19 cellular contexts compared by ENCODE assay signal in the genomic region with DNA sequence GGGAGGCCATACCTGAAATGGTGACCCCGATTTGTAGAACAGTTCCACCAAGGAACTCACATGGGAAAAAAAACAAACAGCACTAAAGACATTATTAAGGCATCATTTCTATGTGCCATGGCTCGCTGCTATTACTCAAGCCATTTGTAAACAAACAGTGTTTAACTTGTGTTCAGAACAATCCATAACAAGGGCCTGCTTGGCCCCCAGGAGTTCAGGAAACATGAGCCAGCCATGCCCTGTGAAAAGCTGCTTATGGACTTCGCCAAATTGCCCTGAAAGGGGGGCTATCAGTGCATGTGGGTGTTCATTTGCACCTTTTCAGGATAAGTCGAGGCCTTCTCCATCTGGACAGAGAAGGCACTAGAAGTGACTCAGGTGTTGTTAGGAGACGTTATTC. TPM values are rescaled to one million over a fixed set of nuclear protein-coding genes. Genes with fewer than 3 reads are reported as not detected.
DNase-seq lines count a peak whose midpoint lies in the region; ATAC-seq and TF ChIP-seq lines count a peak whose summit lies in the region.
"Had no signal": no experiment of that assay in that cellular context is flagged by ENCODE, and none has a peak within 500 bp of the region (broad histone marks: within the 10 kb centered on the region; RNA-seq: fewer than 3 reads in every experiment).

No MANE protein-coding gene starts in this region.

- H3K4me1 ChIP-seq in right lobe of liver: peaks cover 0 to 12% (median 0%) of the 10 kb centered on the region in 4 donors
- H3K4me1 ChIP-seq: BE2C had no signal

- peaks cover 0 to 4% (median under 1%) of the 10 kb centered on the region in 4 donors for H3K36me3 ChIP-seq in right lobe of liver

- TF ChIP-seq POLR2A in right lobe of liver (IDR thresholded peaks at IDR 0.05): no peak

- no peaks in the 10 kb centered on the region for H3K9me3 ChIP-seq in right lobe of liver
- H3K9me3 ChIP-seq: BE2C, MG63 had no signal

- H3K4me3 ChIP-seq in right lobe of liver: no peak overlapping the region
- H3K4me3 ChIP-seq: GM23338, MG63 had no signal

- peak; percentile 75 to 85 (median 82) for ATAC-seq in right lobe of liver
- ATAC-seq: GM23338, HCT116, Panc1, Right ventricle myocardium inferior had no signal

- H3K27ac ChIP-seq in right lobe of liver: no peak overlapping the region
- H3K27ac ChIP-seq: KMS-11 had no signal

- H3K27me3 ChIP-seq in right lobe of liver: no peaks in the 10 kb centered on the region
- H3K27me3 ChIP-seq: BE2C, MG63 had no signal

- TF ChIP-seq CTCF in right lobe of liver (IDR thresholded peaks at IDR 0.05) (no peak), GM10266 (IDR thresholded peaks at IDR 0.05; ENCODE audit: control insufficient read depth, insufficient read depth, low read depth, missing control alignments) (no peak)

- DNase-seq in COLO668 (lab: John Stamatoyannopoulos, UW; ENCODE audit: unreplicated experiment): peak; percentile 37
- peak; percentile 52 for DNase-seq in DMS79 treated with DMSO at 0.1 percent for 48 hours (lab: John Stamatoyannopoulos, UW)
- peak; percentile 88 for DNase-seq in NCI-H82 treated with DMSO at 0.1 percent for 48 hours (lab: John Stamatoyannopoulos, UW; ENCODE audit: unreplicated experiment)
- DNase-seq in right lobe of liver: no peak
- DNase-seq in GM10266 (ENCODE audit: extremely low spot score): no peak
- no peak for DNase-seq in RKO (ENCODE audit: low spot score)
- DNase-seq in activated CD4-positive, alpha-beta T cell treated with anti-CD3 and anti-CD28 coated beads, Interleukin-2, amount 50 U/mL, for 48 hours: no peak
- DNase-seq: BE2C; CD4-positive, alpha-beta T cell; GDM1; MG63; NCI-H1092; NCI-H146; NCI-H524 treated with DMSO at 0.1 percent for 48 hours had no signal

- intact Hi-C loops in right lobe of liver (cut with DNase I): no loop called here

- 34% methylated on average over 5 of the region's 5 CpGs for WGBS in right lobe of liver (ENCODE audit: insufficient coverage, low coverage, low lambda C conversion rate, missing lambda C conversion rate)

RNA-seq across cellular contexts. Expression of a gene that starts 8.0 kb away (rescaled TPM):
- total RNA-seq in right lobe of liver: 1 to 10 TPM; 3.5 to 6.3 (median 4.3) TPM

RNA-seq across cellular contexts. Expression of a gene that starts 8.2 kb away (rescaled TPM):
- total RNA-seq in right lobe of liver: 10 to 100 TPM; 11.7 to 15.9 (median 14.8) TPM

RNA-seq across cellular contexts. Expression of a gene that starts 27.0 kb away (rescaled TPM):
- total RNA-seq in right lobe of liver: 10 to 100 TPM in 1 of 6 experiments, 1 to 10 TPM in 5; 5.0 to 14.3 (median 7.1) TPM

RNA-seq across cellular contexts. Expression of a gene that starts 32.6 kb away (rescaled TPM):
- total RNA-seq in right lobe of liver: 10 to 100 TPM; 20.7 to 76.4 (median 26.9) TPM

Comparison
In these comparisons a context has a peak if more than half of its experiments do, and no peak if none do; other contexts are left out.
1. DNase-seq: peak in COLO668 (single experiment), DMS79 treated with DMSO at 0.1 percent for 48 hours (single experiment) and NCI-H82 treated with DMSO at 0.1 percent for 48 hours (single experiment); none in right lobe of liver (0 of 3), GM10266 (single experiment), RKO (single experiment) and activated CD4-positive, alpha-beta T cell treated with anti-CD3 and anti-CD28 coated beads, Interleukin-2, amount 50 U/mL, for 48 hours (0 of 2).